1 cellular context compared by ENCODE assay signal in genomic region chr16:23862556-23862955, GRCh38.
TF ChIP-seq lines count a peak whose summit lies in the region.

No MANE protein-coding gene starts in this region.

TF ChIP-seq in K562, 482 proteins besides CTCF, POLR2A, EP300 and RAD21 (continued from another document and continues in another):
- TF ChIP-seq ZNF740 (CRISPR knock-in tag; IDR thresholded peaks at IDR 0.05) (no peak), ZNF740 (tag; IDR thresholded peaks at IDR 0.05) (peak in 1 of 2 experiments; percentile 86; a peak in 2 of 4 replicates), MIER1 (IDR thresholded peaks at IDR 0.05; ENCODE audit: low read depth) (no peak), MTF1 (CRISPR knock-in tag; IDR thresholded peaks at IDR 0.05; ENCODE audit: borderline replicate concordance) (0 out of 2 replicates have a peak, but pooled peaks have one; percentile 50), ZFP1 (CRISPR knock-in tag; IDR thresholded peaks at IDR 0.05) (peak; percentile 71; the same call in 1 of the 2 replicates), RREB1 (CRISPR knock-in tag; IDR thresholded peaks at IDR 0.05) (peak; percentile 78; the same call in 1 of the 2 replicates), BMI1 (IDR thresholded peaks at IDR 0.05; ENCODE audit: low read length) (no peak), ZNF318 (IDR thresholded peaks at IDR 0.05; ENCODE audit: borderline replicate concordance in 1 of 2, low read depth in 1 of 2) (no peak), PTTG1 (tag; IDR thresholded peaks at IDR 0.05; ENCODE audit: low read depth) (peak; percentile 94), ZNF717 (CRISPR knock-in tag; IDR thresholded peaks at IDR 0.05) (no peak), NR2C1 (IDR thresholded peaks at IDR 0.05) (no peak), NR2C1 (tag; IDR thresholded peaks at IDR 0.05) (peak; percentile 81), RBM25 (IDR thresholded peaks at IDR 0.05; ENCODE audit: low read depth, low read length, severe bottlenecking) (no peak), ZNF395 (CRISPR knock-in tag; IDR thresholded peaks at IDR 0.05) (peak; percentile 93), ZNF324 (CRISPR knock-in tag; IDR thresholded peaks at IDR 0.05) (peak; percentile 45; the same call in 1 of the 2 replicates), ZNF586 (CRISPR knock-in tag; conservative IDR thresholded peaks at IDR 0.05) (peak; percentile 60; the same call in 1 of the 2 replicates), TBP (optimal IDR thresholded peaks at IDR 0.05; ENCODE audit: low read depth, low read length) (no peak), ZNF239 (CRISPR knock-in tag; IDR thresholded peaks at IDR 0.05) (peak; percentile 77), ZNF444 (CRISPR knock-in tag; IDR thresholded peaks at IDR 0.05) (peak; percentile 54; the same call in 1 of the 2 replicates), ZNF707 (CRISPR knock-in tag; conservative IDR thresholded peaks at IDR 0.05) (peak; percentile 74), ZNF561 (CRISPR knock-in tag; conservative IDR thresholded peaks at IDR 0.05) (0 out of 2 replicates have a peak, but pooled peaks have one; percentile 26), MEF2D (tag; conservative IDR thresholded peaks at IDR 0.05; ENCODE audit: low read depth) (peak; percentile 84), E2F1 (CRISPR knock-in tag; IDR thresholded peaks at IDR 0.05) (no peak), ZSCAN32 (CRISPR knock-in tag; IDR thresholded peaks at IDR 0.05) (peak; percentile 16; the same call in 1 of the 2 replicates), ZNF354B (CRISPR knock-in tag; IDR thresholded peaks at IDR 0.05) (peak; percentile 81), PRMT5 (CRISPR knock-in tag; IDR thresholded peaks at IDR 0.05) (no peak), HSF4 (CRISPR knock-in tag; IDR thresholded peaks at IDR 0.05; ENCODE audit: borderline replicate concordance) (peak; percentile 88; the same call in 1 of the 2 replicates), PTRF (tag; IDR thresholded peaks at IDR 0.05) (peak; percentile 89), GTF2A2 (tag; IDR thresholded peaks at IDR 0.05) (peak; percentile 80), HINFP (tag; conservative IDR thresholded peaks at IDR 0.05; ENCODE audit: low read depth) (peak; percentile 79), HMGN3 (IDR thresholded peaks at IDR 0.05; ENCODE audit: borderline replicate concordance, extremely low read depth, insufficient read length, low read depth, low read length) (no peak)
- TF ChIP-seq, protein P1, sequence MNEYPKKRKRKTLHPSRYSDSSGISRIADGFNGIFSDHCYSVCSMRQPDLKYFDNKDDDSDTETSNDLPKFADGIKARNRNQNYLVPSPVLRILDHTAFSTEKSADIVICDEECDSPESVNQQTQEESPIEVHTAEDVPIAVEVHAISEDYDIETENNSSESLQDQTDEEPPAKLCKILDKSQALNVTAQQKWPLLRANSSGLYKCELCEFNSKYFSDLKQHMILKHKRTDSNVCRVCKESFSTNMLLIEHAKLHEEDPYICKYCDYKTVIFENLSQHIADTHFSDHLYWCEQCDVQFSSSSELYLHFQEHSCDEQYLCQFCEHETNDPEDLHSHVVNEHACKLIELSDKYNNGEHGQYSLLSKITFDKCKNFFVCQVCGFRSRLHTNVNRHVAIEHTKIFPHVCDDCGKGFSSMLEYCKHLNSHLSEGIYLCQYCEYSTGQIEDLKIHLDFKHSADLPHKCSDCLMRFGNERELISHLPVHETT (CRISPR knock-in tag; conservative IDR thresholded peaks at IDR 0.05 in 1 of 2, IDR thresholded peaks at IDR 0.05 in 1 of 2): peak in 1 of 2 experiments; percentile 69; a peak in 2 of 4 replicates
- TF ChIP-seq, protein P2, sequence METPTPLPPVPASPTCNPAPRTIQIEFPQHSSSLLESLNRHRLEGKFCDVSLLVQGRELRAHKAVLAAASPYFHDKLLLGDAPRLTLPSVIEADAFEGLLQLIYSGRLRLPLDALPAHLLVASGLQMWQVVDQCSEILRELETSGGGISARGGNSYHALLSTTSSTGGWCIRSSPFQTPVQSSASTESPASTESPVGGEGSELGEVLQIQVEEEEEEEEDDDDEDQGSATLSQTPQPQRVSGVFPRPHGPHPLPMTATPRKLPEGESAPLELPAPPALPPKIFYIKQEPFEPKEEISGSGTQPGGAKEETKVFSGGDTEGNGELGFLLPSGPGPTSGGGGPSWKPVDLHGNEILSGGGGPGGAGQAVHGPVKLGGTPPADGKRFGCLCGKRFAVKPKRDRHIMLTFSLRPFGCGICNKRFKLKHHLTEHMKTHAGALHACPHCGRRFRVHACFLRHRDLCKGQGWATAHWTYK (CRISPR knock-in tag; IDR thresholded peaks at IDR 0.05): peak; percentile 45; the same call in 1 of the 2 replicates
- TF ChIP-seq, protein P3, sequence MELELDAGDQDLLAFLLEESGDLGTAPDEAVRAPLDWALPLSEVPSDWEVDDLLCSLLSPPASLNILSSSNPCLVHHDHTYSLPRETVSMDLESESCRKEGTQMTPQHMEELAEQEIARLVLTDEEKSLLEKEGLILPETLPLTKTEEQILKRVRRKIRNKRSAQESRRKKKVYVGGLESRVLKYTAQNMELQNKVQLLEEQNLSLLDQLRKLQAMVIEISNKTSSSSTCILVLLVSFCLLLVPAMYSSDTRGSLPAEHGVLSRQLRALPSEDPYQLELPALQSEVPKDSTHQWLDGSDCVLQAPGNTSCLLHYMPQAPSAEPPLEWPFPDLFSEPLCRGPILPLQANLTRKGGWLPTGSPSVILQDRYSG (tag; conservative IDR thresholded peaks at IDR 0.05; ENCODE audit: low read depth): peak; percentile 91
